11 cellular contexts compared by ENCODE assay signal in genomic region chr21:26115346-26115745, GRCh38. TPM values are rescaled to one million over a fixed set of nuclear protein-coding genes. Genes with fewer than 3 reads are reported as not detected.
A peak's percentile ranks its signal among the peaks of the same experiment; 100 is the strongest.
DNase-seq lines count a peak whose midpoint lies in the region; ATAC-seq and TF ChIP-seq lines count a peak whose summit lies in the region.
"Had no signal": no experiment of that assay in that cellular context is flagged by ENCODE, and none has a peak within 500 bp of the region (broad histone marks: within the 10 kb centered on the region; RNA-seq: fewer than 3 reads in every experiment).

No MANE protein-coding gene starts in this region.

- no peak overlapping the region for H3K27ac ChIP-seq in MM.1S (ENCODE audit: low read length)

- H3K27me3 Mint-ChIP-seq in Calu3 (ENCODE audit: unreplicated experiment), result no peaks in the 10 kb centered on the region
- H3K27me3 Mint-ChIP-seq: CD4-positive, CD25-positive, alpha-beta regulatory T cell had no signal

- H3K27me3 ChIP-seq in H7 (ENCODE audit: control insufficient read depth, insufficient read depth, low read length), result no peaks in the 10 kb centered on the region
- H3K27me3 ChIP-seq in MM.1S (replicated peaks; ENCODE audit: insufficient read depth, low read length), result no peaks in the 10 kb centered on the region
- H3K27me3 ChIP-seq: upper lobe of right lung had no signal

- H3K36me3 Mint-ChIP-seq in Calu3 (ENCODE audit: insufficient read depth, unreplicated experiment), result no peaks in the 10 kb centered on the region

- no peak overlapping the region for H3K4me2 ChIP-seq in MM.1S (ENCODE audit: low read depth, low read length)

- H3K79me2 ChIP-seq in MM.1S (ENCODE audit: low read length), result peaks cover 28% of the 10 kb centered on the region

- ATAC-seq in left colon, result peak; percentile 46
- no peak for ATAC-seq in HG02588 (IDR thresholded peaks at IDR 0.05; ENCODE audit: unreplicated experiment)
- ATAC-seq: upper lobe of right lung had no signal

- no peak overlapping the region for H2AFZ ChIP-seq in MM.1S (ENCODE audit: low read length)

- H3F3A ChIP-seq in MM.1S (ENCODE audit: insufficient read depth, low read length), result no peaks in the 10 kb centered on the region

- peaks cover 18% of the 10 kb centered on the region for H3K4me1 Mint-ChIP-seq in Calu3 (ENCODE audit: low read depth, unreplicated experiment)

- H3K9me3 ChIP-seq in MM.1S (replicated peaks; ENCODE audit: insufficient read depth, low read length), result no peaks in the 10 kb centered on the region
- H3K9me3 ChIP-seq: upper lobe of right lung had no signal

- H3K4me3 Mint-ChIP-seq in Calu3 (ENCODE audit: low read depth, unreplicated experiment), result peak overlapping the region; percentile 19
- H3K4me3 Mint-ChIP-seq: CD4-positive, CD25-positive, alpha-beta regulatory T cell had no signal

- peak; percentile 56 for DNase-seq in Calu3
- peak; percentile 16 to 21 for DNase-seq in NCI-H187 (lab: John Stamatoyannopoulos, UW)
- DNase-seq in SW480 (ENCODE audit: low spot score), result peak; percentile 38
- peak in 1 of 2 donors; percentile 17 for DNase-seq in left colon
- no peak for DNase-seq in H7
- DNase-seq in MM.1S, result no peak
- DNase-seq in activated CD4-positive, alpha-beta T cell treated with anti-CD3 and anti-CD28 coated beads, Interleukin-2, amount 50 U/mL, for 48 hours, result no peak
- DNase-seq: CD4-positive, CD25-positive, alpha-beta regulatory T cell; NK-92 treated with Interleukin-12 subunit alpha and Interleukin-12 subunit beta, amount 100 ng/mL, for 24 hours; upper lobe of right lung had no signal

- no peak overlapping the region for H3K9ac ChIP-seq in MM.1S (ENCODE audit: low read length)

- H3K9me2 ChIP-seq in MM.1S (replicated peaks; ENCODE audit: insufficient read depth, low read length), result no peaks in the 10 kb centered on the region

- intact Hi-C loops in Calu3 (cut with micrococcal nuclease; ENCODE audit: unreplicated experiment) (no loop called here), left colon (cut with DNase I, micrococcal nuclease) (no loop called here)

- H3K4me1 ChIP-seq in MM.1S (ENCODE audit: low read length), result peaks cover 15% of the 10 kb centered on the region

- no peak for TF ChIP-seq CTCF in Calu3 (IDR thresholded peaks at IDR 0.05; ENCODE audit: unreplicated experiment)
- no peak for TF ChIP-seq CTCF in MM.1S (IDR thresholded peaks at IDR 0.05; ENCODE audit: low read length)

- H3K36me3 ChIP-seq in H7 (replicated peaks; ENCODE audit: control insufficient read depth, insufficient read depth, low read length) (peaks cover 3% of the 10 kb centered on the region), MM.1S (replicated peaks; ENCODE audit: insufficient read depth, low read length) (no peaks in the 10 kb centered on the region)

- H3K27ac Mint-ChIP-seq in Calu3 (ENCODE audit: unreplicated experiment), result peak overlapping the region; percentile 54

- no TSS peak for BruUV-seq in Calu3 (replicated peaks; lab: Mats Ljungman, UMichigan)

- CTCF ChIA-PET in Calu3 (lab: Charles Lee), result no interaction called here

- peaks cover 4% of the 10 kb centered on the region; the same call in 1 of the 2 replicates for H4K20me1 ChIP-seq in MM.1S (ENCODE audit: insufficient read depth, low read length)

- H3K4me3 ChIP-seq in H7 (ENCODE audit: insufficient read depth, low read depth, low read length) (no peak overlapping the region), MM.1S (ENCODE audit: low read length) (no peak overlapping the region)
- H3K4me3 ChIP-seq: upper lobe of right lung had no signal

- H3K9me3 Mint-ChIP-seq in Calu3 (ENCODE audit: low read depth, unreplicated experiment), result no peaks in the 10 kb centered on the region
- H3K9me3 Mint-ChIP-seq: CD4-positive, CD25-positive, alpha-beta regulatory T cell had no signal

RNA-seq across cellular contexts. Expression of gene APP, which starts 55.2 kb away (rescaled TPM):
- total RNA-seq in Calu3 (2022), result 534 and 566 TPM in 2 replicates
- 100 to 1,000 TPM; 884 to 960 TPM for total RNA-seq in left colon
- total RNA-seq in H7 (2014; rRNA removed; shearing (Covaris generic)), result 316 and 368 TPM in 2 replicates

Comparison
In these comparisons a context has a peak if more than half of its experiments do, and no peak if none do; other contexts are left out.
1. DNase-seq: peak in Calu3 (single experiment), NCI-H187 (2 of 2) and SW480 (single experiment); none in H7 (single experiment), MM.1S (single experiment) and activated CD4-positive, alpha-beta T cell treated with anti-CD3 and anti-CD28 coated beads, Interleukin-2, amount 50 U/mL, for 48 hours (0 of 2).